Comparison of ENCODE assay signal across 8 cellular contexts in genomic region chr9:108271646-108272349, GRCh38.
A peak's percentile ranks its signal among the peaks of the same experiment; 100 is the strongest.
DNase-seq lines count a peak whose midpoint lies in the region; TF ChIP-seq lines count a peak whose summit lies in the region.

No MANE protein-coding gene starts in this region.

- H3K4me1 Mint-ChIP-seq in Caco-2 (ENCODE audit: low read depth, unreplicated experiment) (peaks cover 47% of the 10 kb centered on the region), progenitor cell of endocrine pancreas (ENCODE audit: low read depth) (peaks cover 45% of the 10 kb centered on the region)

- no peaks in the 10 kb centered on the region for H4K20me1 ChIP-seq in PC-9 (ENCODE audit: insufficient read depth)

- H3K4me2 ChIP-seq in PC-9 = peak overlapping the region; percentile 80

- H3K36me3 Mint-ChIP-seq in Caco-2 (ENCODE audit: insufficient read depth, unreplicated experiment) (peaks cover 9% of the 10 kb centered on the region), progenitor cell of endocrine pancreas (ENCODE audit: insufficient read depth) (no peaks in the 10 kb centered on the region)

- BruUV-seq in Caco-2 (replicated peaks; lab: Mats Ljungman, UMichigan) (no TSS peak), PC-9 (replicated peaks; lab: Mats Ljungman, UMichigan) (no TSS peak)

- H3K4me3 Mint-ChIP-seq in Caco-2 (ENCODE audit: unreplicated experiment) = peak overlapping the region; percentile 66
- H3K4me3 Mint-ChIP-seq in progenitor cell of endocrine pancreas (ENCODE audit: low read depth) = peak overlapping the region; percentile 38

- H3K4me1 ChIP-seq in Caco-2 (peaks cover 48% of the 10 kb centered on the region), PC-9 (replicated peaks; ENCODE audit: insufficient read depth) (peaks cover 43% of the 10 kb centered on the region)

- H3K9me3 ChIP-seq in Caco-2 (no peaks in the 10 kb centered on the region), PC-9 (ENCODE audit: insufficient read depth, low read depth) (no peaks in the 10 kb centered on the region; the same call in 1 of the 2 replicates)

- H3K9me3 Mint-ChIP-seq in Caco-2 (ENCODE audit: unreplicated experiment) = peaks cover 7% of the 10 kb centered on the region
- H3K9me3 Mint-ChIP-seq in progenitor cell of endocrine pancreas (ENCODE audit: low read depth) = no peaks in the 10 kb centered on the region

- no peaks in the 10 kb centered on the region for H3K79me2 ChIP-seq in PC-9 (ENCODE audit: low read depth)

- H3K27me3 Mint-ChIP-seq in Caco-2 (ENCODE audit: insufficient read depth, unreplicated experiment) (no peaks in the 10 kb centered on the region), progenitor cell of endocrine pancreas (peaks cover 69% of the 10 kb centered on the region)

- POLR2A ChIA-PET in Caco-2 (lab: Charles Lee) (no interaction called here), PC-9 (lab: Charles Lee; ENCODE audit: unreplicated experiment) (interaction anchor here (0.6 to 0.8 kb wide), 5 partner anchors 172 to 1164 kb away, joined by 3 to 9 read pairs (median 5); partner anchors contain the start of gene KLF4)

- H3K36me3 ChIP-seq in Caco-2 (ENCODE audit: control insufficient read depth, insufficient read depth, low read length) (no peaks in the 10 kb centered on the region), PC-9 (ENCODE audit: low read depth) (no peaks in the 10 kb centered on the region)

- H3F3A ChIP-seq in PC-9 (ENCODE audit: insufficient read depth, low read depth) = peaks cover 25% of the 10 kb centered on the region

- no peaks in the 10 kb centered on the region for H3K9me2 ChIP-seq in PC-9 (ENCODE audit: insufficient read depth)

- peak overlapping the region; percentile 71; the same call in 1 of the 2 replicates for H2AFZ ChIP-seq in PC-9

- H3K4me3 ChIP-seq in Caco-2 (ENCODE audit: low read depth, low read length) = no peak overlapping the region
- peak overlapping the region; percentile 47; the same call in 1 of the 2 replicates for H3K4me3 ChIP-seq in PC-9
- no peak overlapping the region for H3K4me3 ChIP-seq in fibroblast of mammary gland (ENCODE audit: control insufficient read depth, low read depth, low read length)

- H3K27ac Mint-ChIP-seq in Caco-2 (ENCODE audit: unreplicated experiment) = peak overlapping the region; percentile 98
- peak overlapping the region; percentile 93 for H3K27ac Mint-ChIP-seq in progenitor cell of endocrine pancreas

- H3K27me3 ChIP-seq in Caco-2 (replicated peaks; ENCODE audit: control insufficient read depth, insufficient read depth, low read length) = no peaks in the 10 kb centered on the region
- H3K27me3 ChIP-seq in PC-9 (ENCODE audit: insufficient read depth, low read depth) = no peaks in the 10 kb centered on the region

- CTCF ChIA-PET in Caco-2 (lab: Charles Lee) (interaction anchor here (0.6 to 1.4 kb wide), 5 partner anchors 9 to 633 kb away, joined by 3 to 4 read pairs (median 3); no protein-coding TSS in a partner anchor), PC-9 (lab: Charles Lee) (interaction anchor here (0.5 to 1.8 kb wide), 10 partner anchors 172 to 849 kb away, joined by 3 to 9 read pairs (median 3); no protein-coding TSS in a partner anchor)

- intact Hi-C loops in Caco-2 (cut with micrococcal nuclease; ENCODE audit: unreplicated experiment) (loop anchor here (1.0 to 10.0 kb wide), 11 partner anchors 86 to 849 kb away; partner anchors contain the start of gene KLF4), PC-9 (cut with micrococcal nuclease; ENCODE audit: unreplicated experiment) (loop anchor here (1.0 to 5.0 kb wide), 14 partner anchors 109 to 839 kb away; no protein-coding TSS in a partner anchor)

- no peak for TF ChIP-seq CTCF in Caco-2 (IDR thresholded peaks at IDR 0.05; ENCODE audit: insufficient read depth in 1 of 2, low read depth in 1 of 2, low read length in 1 of 2, severe bottlenecking in 1 of 2, unreplicated experiment in 1 of 2)
- no peak for TF ChIP-seq CTCF in PC-9 (conservative IDR thresholded peaks at IDR 0.05)
- no peak for TF ChIP-seq CTCF in fibroblast of mammary gland (conservative IDR thresholded peaks at IDR 0.05; ENCODE audit: control insufficient read depth, insufficient read depth, low read depth, low read length)
- no peak for TF ChIP-seq CTCF in progenitor cell of endocrine pancreas (IDR thresholded peaks at IDR 0.05; ENCODE audit: unreplicated experiment)

- H3K27ac ChIP-seq in PC-9 = peak overlapping the region; percentile 96

- DNase-seq in Caco-2 = peak; percentile 83 to 86
- DNase-seq in HPDE6-E6E7 (ENCODE audit: extremely low spot score) = peak; percentile 49
- DNase-seq in PC-9 = peak; percentile 60 to 89
- DNase-seq in fibroblast of mammary gland (ENCODE audit: low read depth) = peak; percentile 85
- DNase-seq in progenitor cell of endocrine pancreas (ENCODE audit: low spot score, unreplicated experiment) = peak; percentile 47
- no peak for DNase-seq in HUDEP-2 (lab: John Stamatoyannopoulos, UW; ENCODE audit: unreplicated experiment in 76 of 76)
- DNase-seq in activated effector memory CD4-positive, alpha-beta T cell treated with Interleukin-2 at 50 U/mL for 16 hours = no peak
- no peak for DNase-seq in Kasumi-1 (lab: John Stamatoyannopoulos, UW)

Comparison
In these comparisons a context has a peak if more than half of its experiments do, and no peak if none do; other contexts are left out.
1. DNase-seq: peak in Caco-2 (2 of 2), HPDE6-E6E7 (single experiment), PC-9 (2 of 2), fibroblast of mammary gland (single experiment) and progenitor cell of endocrine pancreas (single experiment); none in HUDEP-2 (0 of 76), activated effector memory CD4-positive, alpha-beta T cell treated with Interleukin-2 at 50 U/mL for 16 hours (single experiment) and Kasumi-1 (0 of 2).